Comparison of ENCODE assay signal across 8 cellular contexts in the genomic region with DNA sequence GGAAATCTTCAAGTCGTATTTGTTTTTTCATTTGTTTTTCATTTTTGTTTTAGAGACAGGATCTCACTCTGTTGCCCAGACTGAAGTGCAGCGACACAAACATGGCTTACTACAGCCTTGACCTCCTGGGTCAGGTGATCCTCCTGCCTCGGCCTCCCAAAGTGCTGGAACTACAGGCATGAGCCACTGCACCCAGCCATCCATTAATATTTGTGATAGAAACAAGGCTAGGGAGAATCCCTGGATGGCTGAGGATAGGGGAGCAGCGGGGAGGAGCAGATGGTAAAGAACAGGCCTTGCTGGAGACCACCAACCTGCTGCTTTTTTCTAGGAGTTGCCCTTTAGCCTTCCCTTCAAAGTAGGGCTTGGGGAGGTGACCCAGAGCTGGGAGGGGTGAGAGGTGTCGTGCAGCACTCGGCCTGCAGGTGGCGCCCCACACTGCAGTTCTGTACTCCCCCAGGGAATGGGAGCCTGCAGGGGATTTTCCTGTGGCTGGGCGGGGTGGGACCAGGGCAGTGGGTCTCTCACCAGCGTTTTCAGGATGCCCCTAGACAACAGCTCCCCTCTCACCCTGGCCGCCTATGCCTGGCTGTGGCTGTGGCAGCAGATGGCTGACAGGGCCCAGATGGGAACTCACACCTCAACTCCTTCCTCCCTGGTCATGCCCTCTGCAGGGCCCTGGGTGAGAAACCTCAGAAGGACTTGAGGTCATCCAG. TPM values are rescaled to one million over a fixed set of nuclear protein-coding genes. Genes with fewer than 3 reads are reported as not detected.
DNase-seq lines count a peak whose midpoint lies in the region; ATAC-seq and TF ChIP-seq lines count a peak whose summit lies in the region.

No MANE protein-coding gene starts in this region.

- TF ChIP-seq POLR2A in body of pancreas (IDR thresholded peaks at IDR 0.05) = no peak

- no peak overlapping the region for H3K4me3 ChIP-seq in LNCaP clone FGC (ENCODE audit: low read depth, low read length)
- no peak overlapping the region for H3K4me3 ChIP-seq in body of pancreas

- no peaks in the 10 kb centered on the region for H3K4me1 ChIP-seq in body of pancreas

- H3K27ac ChIP-seq in body of pancreas = no peak overlapping the region

- no peaks in the 10 kb centered on the region for H3K9me3 ChIP-seq in body of pancreas

- intact Hi-C loops in body of pancreas (cut with DNase I) = loop anchor here (10.0 kb wide), 1 partner anchor 431 kb away; no protein-coding TSS in a partner anchor

- TF ChIP-seq CTCF in LNCaP clone FGC (IDR thresholded peaks at IDR 0.05; ENCODE audit: control insufficient read depth, extremely low read depth, insufficient read depth) = peak; percentile 89
- TF ChIP-seq CTCF in body of pancreas (IDR thresholded peaks at IDR 0.05) = peak; percentile 72 to 94 (median 82)

- no peaks in the 10 kb centered on the region for H3K27me3 ChIP-seq in body of pancreas

- 22 to 29% methylated on average over 8 to 9 of the region's 10 CpGs for WGBS in body of pancreas, 2 donors

- peak; percentile 89 for ATAC-seq in body of pancreas

- no peaks in the 10 kb centered on the region for H3K36me3 ChIP-seq in body of pancreas (replicated peaks in 1 of 2; ENCODE audit: insufficient read depth in 1 of 2, low read depth in 2 of 2)

- DNase-seq in NCI-H524 (lab: John Stamatoyannopoulos, UW) (peak; percentile 32 to 66), NCI-H524 treated with DMSO at 0.1 percent for 48 hours (lab: John Stamatoyannopoulos, UW) (no peak), LNCaP clone FGC (ENCODE audit: low read depth) (no peak), UCSD-AML1 (lab: John Stamatoyannopoulos, UW; ENCODE audit: unreplicated experiment) (peak; percentile 81), body of pancreas (peak; percentile 63 to 81 (median 69)), iPS-NIHi7 (ENCODE audit: extremely low spot score) (peak; percentile 86), putamen (ENCODE audit: low spot score) (no peak)
- DNase-seq in stimulated activated CD4-positive, alpha-beta T cell treated with anti-CD3 and anti-CD28 coated beads, Interleukin-1b, Interleukin-23, amount 100 ng/mL, for 24 hours (ENCODE audit: low read depth in 4 of 4, low spot score in 1 of 4) = peak; percentile 28 to 74 (median 65)

RNA-seq across cellular contexts. Expression of a gene that starts 12.6 kb away (rescaled TPM):
- 10 to 100 TPM; 28.5 to 58.7 TPM for total RNA-seq in body of pancreas

Comparison
In these comparisons a context has a peak if more than half of its experiments do, and no peak if none do; other contexts are left out.
1. DNase-seq: peak in NCI-H524 (2 of 2), UCSD-AML1 (single experiment), body of pancreas (4 of 4), iPS-NIHi7 (single experiment) and stimulated activated CD4-positive, alpha-beta T cell treated with anti-CD3 and anti-CD28 coated beads, Interleukin-1b, Interleukin-23, amount 100 ng/mL, for 24 hours (4 of 4); none in NCI-H524 treated with DMSO at 0.1 percent for 48 hours (single experiment), LNCaP clone FGC (single experiment) and putamen (single experiment).